8 cellular contexts compared by ENCODE assay signal in the genomic region with DNA sequence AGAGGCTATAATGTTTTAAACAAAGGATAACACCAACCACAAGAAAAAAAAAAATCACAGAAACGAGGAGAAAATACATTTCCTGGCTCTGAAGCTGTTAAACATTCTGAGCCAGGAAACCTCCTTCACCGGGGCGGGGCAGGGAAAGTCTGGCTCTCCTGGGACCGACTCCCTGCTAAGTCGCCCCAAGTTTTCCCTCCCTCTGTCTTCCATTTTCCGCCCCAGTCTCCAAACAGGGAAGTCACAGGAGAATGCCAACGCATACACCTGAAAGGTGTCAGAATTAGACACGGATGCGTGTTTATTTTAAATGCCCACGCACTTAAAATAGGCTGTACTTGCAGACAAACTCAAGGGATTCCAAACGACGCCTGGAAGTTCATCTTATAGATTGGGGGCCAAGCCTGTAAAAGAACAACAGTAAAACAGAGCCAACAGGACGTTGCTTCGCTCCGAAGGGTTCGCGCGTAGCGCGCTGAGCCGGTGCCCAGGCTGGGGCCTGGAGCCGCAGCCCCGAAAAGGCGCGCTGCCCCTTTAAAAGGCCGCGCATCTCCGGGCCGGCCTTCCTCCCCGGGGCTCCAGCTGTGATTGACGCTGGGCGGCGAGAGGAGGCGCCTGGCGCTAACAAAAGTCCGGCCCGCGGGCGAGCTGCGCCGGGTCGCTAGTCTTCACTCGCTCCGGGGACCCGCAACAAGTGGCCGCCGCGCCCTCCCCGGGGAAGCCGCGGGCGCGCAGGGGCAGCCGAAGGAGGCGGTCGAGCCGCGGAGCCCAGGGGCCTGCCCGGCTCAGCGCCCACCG. TPM values are rescaled to one million over a fixed set of nuclear protein-coding genes. Genes with fewer than 3 reads are reported as not detected.
DNase-seq lines count a peak whose midpoint lies in the region; ATAC-seq and TF ChIP-seq lines count a peak whose summit lies in the region.

FBXL7 (plus strand) TSS at position 653 of the 798 bp plus-strand sequence.

- H3K27me3 ChIP-seq in dorsolateral prefrontal cortex, result peaks cover 0 to 38% (median 6%) of the 10 kb centered on the region in 45 donors
- peaks cover 0 to 44% of the 10 kb centered on the region in 2 donors for H3K27me3 ChIP-seq in left lung

- DNase-seq in NCI-H1694 (lab: John Stamatoyannopoulos, UW) (peak; percentile 36), dorsolateral prefrontal cortex (peak; percentile 53 to 88 (median 71)), left lung (peak; percentile 84 to 88), superior temporal gyrus (ENCODE audit: extremely low spot score) (peak; percentile 82), KG1 (lab: John Stamatoyannopoulos, UW) (no peak), NCI-H345 treated with DMSO at 0.1 percent for 48 hours (lab: John Stamatoyannopoulos, UW; ENCODE audit: unreplicated experiment) (no peak), GM19240 (ENCODE audit: insufficient read length, low spot score) (no peak)

- H3K36me3 ChIP-seq in left lung, result no peaks in the 10 kb centered on the region

- TF ChIP-seq CTCF in dorsolateral prefrontal cortex (IDR thresholded peaks at IDR 0.05 in 54 of 56, conservative IDR thresholded peaks at IDR 0.05 in 2 of 56; ENCODE audit: low read depth in 1 of 56, partially characterized antibody in 56 of 56), result peak in 49 of 56 donors; percentile 7 to 64 (median 41)
- no peak for TF ChIP-seq CTCF in left lung (IDR thresholded peaks at IDR 0.05)

- intact Hi-C loops in dorsolateral prefrontal cortex (cut with DNase I), result loop anchor here (2.0 to 10.0 kb wide), 4 partner anchors 215 to 325 kb away; no protein-coding TSS in a partner anchor
- intact Hi-C loops in left lung (cut with DNase I), result no loop called here

- peak within 1 kb of the TSS in 57 of 59 donors; percentile 24 to 93 (median 82) for H3K27ac ChIP-seq in dorsolateral prefrontal cortex
- peak within 1 kb of the TSS; percentile 76 to 83 for H3K27ac ChIP-seq in left lung

- H3K9me3 ChIP-seq in left lung, result no peaks in the 10 kb centered on the region

- H3K4me1 ChIP-seq in left lung, result no peaks in the 10 kb centered on the region

- peak; percentile 77 for ATAC-seq in GM18907 (IDR thresholded peaks at IDR 0.05; ENCODE audit: unreplicated experiment)
- peak; percentile 94 for ATAC-seq in left lung

- H3K4me3 ChIP-seq in dorsolateral prefrontal cortex (peak within 1 kb of the TSS; percentile 41 to 85 (median 72)), left lung (peak within 1 kb of the TSS; percentile 51 to 52)

RNA-seq across cellular contexts. Expression of gene FBXL7, which starts in this region (rescaled TPM):
- total RNA-seq in dorsolateral prefrontal cortex (10 to 100 TPM in 116 of 120 experiments, 1 to 10 TPM in 4; 7.9 to 39.1 (median 15.8) TPM), left lung (10 to 100 TPM; 12.0 to 14.5 TPM)

Comparison
In these comparisons a context has a peak if more than half of its experiments do, and no peak if none do; other contexts are left out.
1. DNase-seq: peak in NCI-H1694 (single experiment), dorsolateral prefrontal cortex (10 of 10), left lung (2 of 2) and superior temporal gyrus (single experiment); none in KG1 (single experiment), NCI-H345 treated with DMSO at 0.1 percent for 48 hours (single experiment) and GM19240 (single experiment).
2. CTCF ChIP-seq: peak in dorsolateral prefrontal cortex (49 of 56); none in left lung (0 of 2).
3. intact Hi-C loops: an anchor here in dorsolateral prefrontal cortex (2.0 to 10.0 kb wide); none called in left lung.